In genomic region chr4:135777386-135777785, GRCh38 we compare ENCODE assay signal across 21 cellular contexts.
"Had no signal": no experiment of that assay in that cellular context is flagged by ENCODE, and none has a peak within 500 bp of the region (broad histone marks: within the 10 kb centered on the region; RNA-seq: fewer than 3 reads in every experiment).

No MANE protein-coding gene starts in this region.

- H3K9me3 ChIP-seq: mucosa of descending colon, testis, uterus had no signal

- H3K4me3 Mint-ChIP-seq: activated CD4-positive, alpha-beta memory T cell treated with anti-CD3 and anti-CD28 coated beads for 36 hours; activated naive CD4-positive, alpha-beta T cell treated with anti-CD3 and anti-CD28 coated beads for 36 hours; activated T-cell treated with anti-CD3 and anti-CD28 coated beads, Interleukin-2, amount 50 U/mL, for 72 hours; naive B cell; neural crest cell had no signal

- H3K9me3 Mint-ChIP-seq: neural crest cell had no signal

- H3K27me3 ChIP-seq: foreskin keratinocyte, spleen, testis, uterus had no signal

- DNase-seq: activated CD4-positive, alpha-beta memory T cell treated with anti-CD3 and anti-CD28 coated beads for 36 hours; activated CD4-positive, alpha-beta T cell treated with anti-CD3 and anti-CD28 coated beads for 48 hours; activated effector memory CD4-positive, alpha-beta T cell treated with Interleukin-2 at 50 U/mL for 16 hours; activated naive CD4-positive, alpha-beta T cell treated with anti-CD3 and anti-CD28 coated beads for 36 hours; activated T-cell treated with anti-CD3 and anti-CD28 coated beads, Interleukin-2, amount 50 U/mL, for 72 hours; dermis blood vessel endothelial cell; effector CD8-positive, alpha-beta T cell; erythroblast; foreskin keratinocyte; left colon; mesendoderm; mucosa of descending colon; naive B cell; spleen; stimulated activated CD4-positive, alpha-beta T cell treated with anti-CD3 and anti-CD28 coated beads, Interleukin-4, amount 100 ng/mL, for 1 hour; stimulated activated naive CD4-positive, alpha-beta T cell; testis; trophoblast cell; uterus had no signal

- H3K36me3 ChIP-seq: spleen, uterus had no signal

- ATAC-seq: activated T-cell treated with anti-CD3 and anti-CD28 coated beads, Interleukin-2, amount 50 U/mL, for 72 hours; foreskin keratinocyte; left colon; mucosa of descending colon had no signal

- H3K4me1 Mint-ChIP-seq: naive B cell, neural crest cell had no signal

- H3K4me3 ChIP-seq: mucosa of descending colon, spleen, testis, uterus had no signal

- H3K27me3 Mint-ChIP-seq: activated CD4-positive, alpha-beta memory T cell treated with anti-CD3 and anti-CD28 coated beads for 36 hours; naive B cell; progenitor cell of endocrine pancreas had no signal

- H3K4me1 ChIP-seq: foreskin keratinocyte, spleen, testis, uterus had no signal

- H3K36me3 Mint-ChIP-seq: activated CD4-positive, alpha-beta memory T cell treated with anti-CD3 and anti-CD28 coated beads for 36 hours; naive B cell had no signal

- H3K27ac ChIP-seq: foreskin keratinocyte, spleen, testis, uterus had no signal

- H3K27ac Mint-ChIP-seq: activated CD4-positive, alpha-beta memory T cell treated with anti-CD3 and anti-CD28 coated beads for 36 hours; activated naive CD4-positive, alpha-beta T cell treated with anti-CD3 and anti-CD28 coated beads for 36 hours; activated T-cell treated with anti-CD3 and anti-CD28 coated beads, Interleukin-2, amount 50 U/mL, for 72 hours; naive B cell; progenitor cell of endocrine pancreas had no signal
